1 cellular context compared by ENCODE assay signal in the genomic region with DNA sequence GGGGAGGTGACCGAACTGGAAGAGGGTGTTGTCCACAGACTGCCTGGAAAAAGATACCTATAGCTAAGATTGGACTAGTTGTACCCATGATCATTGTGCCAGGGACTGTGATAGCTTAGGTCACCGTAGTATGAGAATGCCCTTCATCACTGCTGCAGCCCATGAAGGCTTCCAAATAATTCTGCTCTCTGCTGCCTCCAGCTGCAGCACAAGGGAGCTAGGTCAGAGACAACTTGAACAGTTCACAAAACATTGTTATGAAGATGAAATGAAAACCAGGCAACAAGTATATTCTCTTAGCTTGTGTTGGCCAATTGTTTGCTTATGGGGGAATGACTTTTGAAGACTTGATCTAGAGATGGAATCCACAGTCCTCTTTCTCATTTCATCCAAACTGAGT.
TF ChIP-seq lines count a peak whose summit lies in the region.

No MANE protein-coding gene starts in this region.

TF ChIP-seq in GM12878, 131 proteins besides CTCF, POLR2A, EP300 and RAD21 (continued from another document):
- TF ChIP-seq REST (IDR thresholded peaks at IDR 0.05; ENCODE audit: low read depth, low read length): no peak
- TF ChIP-seq SUPT20H (IDR thresholded peaks at IDR 0.05; ENCODE audit: borderline replicate concordance, control insufficient read depth, low read depth, low read length): no peak
- no peak for TF ChIP-seq EGR1 (IDR thresholded peaks at IDR 0.05; ENCODE audit: borderline replicate concordance in 1 of 2, low read depth in 2 of 2, low read length in 2 of 2)
- TF ChIP-seq NR2C1 (IDR thresholded peaks at IDR 0.05): no peak
- TF ChIP-seq BACH1 (IDR thresholded peaks at IDR 0.05; ENCODE audit: borderline replicate concordance): no peak
